In genomic region chr1:204319462-204319861, GRCh38 we compare ENCODE assay signal across 13 cellular contexts. TPM values are rescaled to one million over a fixed set of nuclear protein-coding genes. Genes with fewer than 3 reads are reported as not detected.
DNase-seq lines count a peak whose midpoint lies in the region; ATAC-seq, FAIRE-seq and TF ChIP-seq lines count a peak whose summit lies in the region.
"Had no signal": no experiment of that assay in that cellular context is flagged by ENCODE, and none has a peak within 500 bp of the region (broad histone marks: within the 10 kb centered on the region; RNA-seq: fewer than 3 reads in every experiment).

No MANE protein-coding gene starts in this region.

- peak; percentile 82 for FAIRE-seq in A549 (lab: Jason Lieb, UNC)

- H3K9ac ChIP-seq in mammary epithelial cell (ENCODE audit: insufficient read depth, low read length), result no peak overlapping the region

- BruUV-seq in mammary epithelial cell (replicated peaks; lab: Mats Ljungman, UMichigan), result no TSS peak

- no peaks in the 10 kb centered on the region for H3K27me3 ChIP-seq in mammary epithelial cell (ENCODE audit: insufficient read depth, low read length)
- H3K27me3 ChIP-seq: tibial artery had no signal

- peak; percentile 34 to 41; a peak in 3 of 5 replicates for TF ChIP-seq RAD21 in A549 (conservative IDR thresholded peaks at IDR 0.05 in 1 of 2, IDR thresholded peaks at IDR 0.05 in 1 of 2)

- DNase-seq in A549 (ENCODE audit: low read depth in 1 of 2, low spot score in 1 of 2) (peak; percentile 80 to 93), HT-29 (ENCODE audit: low spot score) (peak; percentile 29), mammary epithelial cell (peak; percentile 91), left kidney (ENCODE audit: low read depth, low spot score) (peak; percentile 81), NCI-H1694 treated with DMSO at 0.1 percent for 48 hours (lab: John Stamatoyannopoulos, UW) (no peak), iPS-NIHi11 (ENCODE audit: low spot score) (no peak), NCI-H524 treated with DMSO at 0.1 percent for 48 hours (lab: John Stamatoyannopoulos, UW) (no peak), NCI-H1417 (lab: John Stamatoyannopoulos, UW) (no peak)
- DNase-seq: activated effector memory CD4-positive, alpha-beta T cell treated with Interleukin-2 at 50 U/mL for 16 hours; midbrain; stimulated activated CD4-positive, alpha-beta T cell treated with anti-CD3 and anti-CD28 coated beads, Interleukin-1b, Interleukin-23, amount 100 ng/mL, for 48 hours; T-helper 2 cell; tibial artery had no signal

- H3K4me3 ChIP-seq in A549, result no peak overlapping the region; the same call in 2 of the 3 replicates
- no peak overlapping the region for H3K4me3 ChIP-seq in mammary epithelial cell (replicated peaks in 1 of 3; ENCODE audit: insufficient read depth in 1 of 3, low read depth in 2 of 3, low read length in 3 of 3)
- H3K4me3 ChIP-seq: tibial artery had no signal

- H3K36me3 ChIP-seq in mammary epithelial cell (ENCODE audit: insufficient read depth, low read length), result no peaks in the 10 kb centered on the region
- H3K36me3 ChIP-seq: tibial artery had no signal

- no peak overlapping the region for H2AFZ ChIP-seq in mammary epithelial cell (ENCODE audit: low read depth, low read length)

- CTCF ChIA-PET in A549 (lab: Yijun Ruan, JAX), result interaction anchor here (1.1 to 3.9 kb wide), 5 partner anchors 12 to 157 kb away, joined by 3 to 14 read pairs (median 5); no protein-coding TSS in a partner anchor
- CTCF ChIA-PET in mammary epithelial cell (lab: Charles Lee; ENCODE audit: low non-redundant PET), result no interaction called here

- TF ChIP-seq POLR2A in A549 (IDR thresholded peaks at IDR 0.05; ENCODE audit: low read length), result no peak

- H4K20me1 ChIP-seq in mammary epithelial cell (ENCODE audit: insufficient read depth, low read length), result no peaks in the 10 kb centered on the region

- peak; percentile 61 to 73; a peak in 2 of 5 replicates for TF ChIP-seq EP300 in A549 (IDR thresholded peaks at IDR 0.05)

- intact Hi-C loops in mammary epithelial cell (cut with micrococcal nuclease), result loop anchor here (1.0 to 2.0 kb wide), 2 partner anchors 19 to 31 kb away; no protein-coding TSS in a partner anchor

- ATAC-seq in A549, result peak; percentile 86 to 89

- H3K27ac ChIP-seq in A549 (peak overlapping the region; percentile 86 to 87), mammary epithelial cell (ENCODE audit: insufficient read depth, low read depth, low read length) (peak overlapping the region; percentile 75)

- H3K4me2 ChIP-seq in A549 (peak overlapping the region; percentile 86), mammary epithelial cell (ENCODE audit: insufficient read depth, low read depth, low read length) (peak overlapping the region; percentile 28)

- POLR2A ChIA-PET in A549 (lab: Yijun Ruan, JAX), result no interaction called here

- dilution Hi-C loops in mammary epithelial cell (cut with HindIII; ENCODE audit: low sequenced_read_pairs), result no loop called here

- in situ Hi-C loops in mammary epithelial cell (cut with MboI; ENCODE audit: low sequenced_read_pairs in 2 of 2), result no loop called here

- H3K4me1 ChIP-seq in A549, result peaks cover 80% of the 10 kb centered on the region
- H3K4me1 ChIP-seq in mammary epithelial cell (ENCODE audit: insufficient read depth, low read length), result peaks cover 45% of the 10 kb centered on the region

- H3K9me3 ChIP-seq in A549 (no peaks in the 10 kb centered on the region), mammary epithelial cell (replicated peaks; ENCODE audit: insufficient read depth, low read length) (no peaks in the 10 kb centered on the region)
- H3K9me3 ChIP-seq: tibial artery had no signal

- 7% methylated on average over 6 of the region's 6 CpGs for WGBS in A549 (ENCODE audit: missing lambda C conversion rate)
- 33% methylated on average over 5 of the region's 6 CpGs for WGBS in mammary epithelial cell (ENCODE audit: low coverage, missing lambda C conversion rate)

- H3K79me2 ChIP-seq in mammary epithelial cell (ENCODE audit: insufficient read depth, low read length), result no peaks in the 10 kb centered on the region

- no peak for TF ChIP-seq CTCF in A549 (IDR thresholded peaks at IDR 0.05)
- no peak for TF ChIP-seq CTCF in mammary epithelial cell (conservative IDR thresholded peaks at IDR 0.05 in 1 of 2, IDR thresholded peaks at IDR 0.05 in 1 of 2; ENCODE audit: extremely low read depth in 1 of 2, insufficient read depth in 1 of 2, low read depth in 1 of 2, low read length in 2 of 2)

TF ChIP-seq in A549, 52 proteins besides CTCF, POLR2A, EP300 and RAD21:
- TF ChIP-seq, protein P1, sequence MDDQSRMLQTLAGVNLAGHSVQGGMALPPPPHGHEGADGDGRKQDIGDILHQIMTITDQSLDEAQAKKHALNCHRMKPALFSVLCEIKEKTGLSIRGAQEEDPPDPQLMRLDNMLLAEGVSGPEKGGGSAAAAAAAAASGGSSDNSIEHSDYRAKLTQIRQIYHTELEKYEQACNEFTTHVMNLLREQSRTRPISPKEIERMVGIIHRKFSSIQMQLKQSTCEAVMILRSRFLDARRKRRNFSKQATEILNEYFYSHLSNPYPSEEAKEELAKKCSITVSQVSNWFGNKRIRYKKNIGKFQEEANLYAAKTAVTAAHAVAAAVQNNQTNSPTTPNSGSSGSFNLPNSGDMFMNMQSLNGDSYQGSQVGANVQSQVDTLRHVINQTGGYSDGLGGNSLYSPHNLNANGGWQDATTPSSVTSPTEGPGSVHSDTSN (IDR thresholded peaks at IDR 0.05), result 0 out of 2 replicates have a peak, but pooled peaks have one; percentile 54
- TF ChIP-seq CEBPB (IDR thresholded peaks at IDR 0.05) (peak; percentile 65 to 93), HOXA7 (CRISPR knock-in tag; IDR thresholded peaks at IDR 0.05) (no peak), EHF (CRISPR knock-in tag; IDR thresholded peaks at IDR 0.05) (no peak), RARB (CRISPR knock-in tag; IDR thresholded peaks at IDR 0.05) (no peak), CHD2 (IDR thresholded peaks at IDR 0.05; ENCODE audit: low read length, partially characterized antibody) (peak; percentile 40), ESRRA (IDR thresholded peaks at IDR 0.05; ENCODE audit: borderline replicate concordance, low read length) (no peak), JUNB (IDR thresholded peaks at IDR 0.05) (peak; percentile 94), FOSL2 (IDR thresholded peaks at IDR 0.05) (peak; percentile 94), FOSL2 (CRISPR knock-in tag; IDR thresholded peaks at IDR 0.05) (peak; percentile 98), CHD4 (IDR thresholded peaks at IDR 0.05; ENCODE audit: borderline replicate concordance) (no peak), NR3C1 (IDR thresholded peaks at IDR 0.05) (no peak), HOXB5 (CRISPR knock-in tag; IDR thresholded peaks at IDR 0.05) (no peak), MAFK (IDR thresholded peaks at IDR 0.05; ENCODE audit: partially characterized antibody) (no peak), SMC3 (IDR thresholded peaks at IDR 0.05) (peak; percentile 28; the same call in 1 of the 3 replicates), MAZ (IDR thresholded peaks at IDR 0.05; ENCODE audit: borderline replicate concordance, low read depth, low read length) (no peak), MYC (IDR thresholded peaks at IDR 0.05; ENCODE audit: borderline replicate concordance, low read length) (no peak), JUN (IDR thresholded peaks at IDR 0.05) (peak; percentile 74 to 86; a peak in 4 of 5 replicates), MAX (IDR thresholded peaks at IDR 0.05) (peak; percentile 91), GATA3 (IDR thresholded peaks at IDR 0.05; ENCODE audit: borderline replicate concordance) (peak; percentile 91)
- TF ChIP-seq, protein P2, sequence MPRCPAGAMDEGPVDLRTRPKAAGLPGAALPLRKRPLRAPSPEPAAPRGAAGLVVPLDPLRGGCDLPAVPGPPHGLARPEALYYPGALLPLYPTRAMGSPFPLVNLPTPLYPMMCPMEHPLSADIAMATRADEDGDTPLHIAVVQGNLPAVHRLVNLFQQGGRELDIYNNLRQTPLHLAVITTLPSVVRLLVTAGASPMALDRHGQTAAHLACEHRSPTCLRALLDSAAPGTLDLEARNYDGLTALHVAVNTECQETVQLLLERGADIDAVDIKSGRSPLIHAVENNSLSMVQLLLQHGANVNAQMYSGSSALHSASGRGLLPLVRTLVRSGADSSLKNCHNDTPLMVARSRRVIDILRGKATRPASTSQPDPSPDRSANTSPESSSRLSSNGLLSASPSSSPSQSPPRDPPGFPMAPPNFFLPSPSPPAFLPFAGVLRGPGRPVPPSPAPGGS (IDR thresholded peaks at IDR 0.05), result peak; percentile 72; the same call in 1 of the 3 replicates
- TF ChIP-seq, protein P3, sequence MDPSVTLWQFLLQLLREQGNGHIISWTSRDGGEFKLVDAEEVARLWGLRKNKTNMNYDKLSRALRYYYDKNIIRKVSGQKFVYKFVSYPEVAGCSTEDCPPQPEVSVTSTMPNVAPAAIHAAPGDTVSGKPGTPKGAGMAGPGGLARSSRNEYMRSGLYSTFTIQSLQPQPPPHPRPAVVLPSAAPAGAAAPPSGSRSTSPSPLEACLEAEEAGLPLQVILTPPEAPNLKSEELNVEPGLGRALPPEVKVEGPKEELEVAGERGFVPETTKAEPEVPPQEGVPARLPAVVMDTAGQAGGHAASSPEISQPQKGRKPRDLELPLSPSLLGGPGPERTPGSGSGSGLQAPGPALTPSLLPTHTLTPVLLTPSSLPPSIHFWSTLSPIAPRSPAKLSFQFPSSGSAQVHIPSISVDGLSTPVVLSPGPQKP (IDR thresholded peaks at IDR 0.05; ENCODE audit: low read depth, low read length), result no peak
- TF ChIP-seq, protein P4, sequence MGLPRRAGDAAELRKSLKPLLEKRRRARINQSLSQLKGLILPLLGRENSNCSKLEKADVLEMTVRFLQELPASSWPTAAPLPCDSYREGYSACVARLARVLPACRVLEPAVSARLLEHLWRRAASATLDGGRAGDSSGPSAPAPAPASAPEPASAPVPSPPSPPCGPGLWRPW (IDR thresholded peaks at IDR 0.05), result peak; percentile 51; the same call in 1 of the 2 replicates

RNA-seq across cellular contexts. Expression of gene PLEKHA6, which starts 40.3 kb away (rescaled TPM):
- polyA plus RNA-seq in A549 (2011; rRNA removed) (13.0 and 16.4 TPM in 2 replicates), A549 (2017; fragmentation: RNase III; extraction: RNeasy Plus Mini Kit Qiagen cat#74134 plus additional on column Dnase treatment) (17.9 to 26.2 TPM (median 23.4 TPM) in 3 replicates), mammary epithelial cell (7.4 TPM)
- 12.1 and 14.8 TPM in 2 replicates for polyA plus RNA-seq in A549 (2012; cell fraction: cytosol; rRNA removed)
- 54.7 and 55.1 TPM in 2 replicates for polyA plus RNA-seq in A549 (2012; cell fraction: nucleus; rRNA removed)
- polyA minus RNA-seq in A549 (2011; rRNA and poly(A)+ RNA removed), result 12.4 and 13.0 TPM in 2 replicates
- 76.7 and 88.6 TPM in 2 replicates for total RNA-seq in HT-29 (2014; rRNA removed; shearing (Covaris generic))
- total RNA-seq in mammary epithelial cell, result 10 to 100 TPM in 1 of 2 donors, 1 to 10 TPM in 1; 4.8 to 11.8 TPM
- polyA minus RNA-seq in mammary epithelial cell, result 11.8 TPM

Comparison
In these comparisons a context has a peak if more than half of its experiments do, and no peak if none do; other contexts are left out.
1. DNase-seq: peak in A549 (2 of 2), HT-29 (single experiment), mammary epithelial cell (single experiment) and left kidney (single experiment); none in NCI-H1694 treated with DMSO at 0.1 percent for 48 hours (single experiment), iPS-NIHi11 (single experiment), NCI-H524 treated with DMSO at 0.1 percent for 48 hours (single experiment) and NCI-H1417 (0 of 3).